Comparison of ENCODE assay signal across 11 cellular contexts in genomic region chr7:104878577-104878976, GRCh38.
DNase-seq lines count a peak whose midpoint lies in the region; ATAC-seq and TF ChIP-seq lines count a peak whose summit lies in the region.
"Had no signal": no experiment of that assay in that cellular context is flagged by ENCODE, and none has a peak within 500 bp of the region (broad histone marks: within the 10 kb centered on the region; RNA-seq: fewer than 3 reads in every experiment).

No MANE protein-coding gene starts in this region.

- peak; percentile 61 for ATAC-seq in GM18505 (IDR thresholded peaks at IDR 0.05; ENCODE audit: unreplicated experiment)
- peak; percentile 87 for ATAC-seq in GM19328 (IDR thresholded peaks at IDR 0.05; ENCODE audit: unreplicated experiment)
- ATAC-seq in HG02798 (IDR thresholded peaks at IDR 0.05; ENCODE audit: poor library complexity, unreplicated experiment) = peak; percentile 88
- peak; percentile 77 for ATAC-seq in HG03565 (IDR thresholded peaks at IDR 0.05; ENCODE audit: unreplicated experiment)
- no peak for ATAC-seq in gastrocnemius medialis

- no peak for DNase-seq in gastrocnemius medialis
- no peak for DNase-seq in ecto neural progenitor cell (ENCODE audit: low spot score)
- no peak for DNase-seq in NCI-H1930 (lab: John Stamatoyannopoulos, UW)
- DNase-seq in NCI-H1092 (lab: John Stamatoyannopoulos, UW) = no peak
- DNase-seq: effector CD8-positive, alpha-beta T cell; NCI-H510A treated with DMSO at 0.1 percent for 48 hours; stimulated activated naive CD4-positive, alpha-beta T cell had no signal

- H3K36me3 ChIP-seq in gastrocnemius medialis = no peaks in the 10 kb centered on the region

- peaks cover 7 to 10% of the 10 kb centered on the region in 2 donors for H3K4me1 ChIP-seq in gastrocnemius medialis

- TF ChIP-seq CTCF in gastrocnemius medialis (IDR thresholded peaks at IDR 0.05 in 4 of 5, conservative IDR thresholded peaks at IDR 0.05 in 1 of 5) = no peak

- intact Hi-C loops in gastrocnemius medialis (cut with DNase I; ENCODE audit: low total_unique reads) = no loop called here

- H3K4me3 ChIP-seq in gastrocnemius medialis = no peak overlapping the region

- in situ Hi-C loops in gastrocnemius medialis (cut with MboI; ENCODE audit: low sequenced_read_pairs in 4 of 4) = no loop called here

- H3K27me3 ChIP-seq in gastrocnemius medialis = no peaks in the 10 kb centered on the region

- TF ChIP-seq POLR2A in GM18505 (IDR thresholded peaks at IDR 0.05; ENCODE audit: borderline replicate concordance, extremely low read depth, insufficient read depth, insufficient read length) (no peak), gastrocnemius medialis (IDR thresholded peaks at IDR 0.05) (no peak)

- no peak overlapping the region for H3K27ac ChIP-seq in gastrocnemius medialis

- H3K9me3 ChIP-seq in gastrocnemius medialis = no peaks in the 10 kb centered on the region

Comparison
In these comparisons a context has a peak if more than half of its experiments do, and no peak if none do; other contexts are left out.
1. ATAC-seq: peak in GM18505 (single experiment), GM19328 (single experiment), HG02798 (single experiment) and HG03565 (single experiment); none in gastrocnemius medialis (0 of 2).